ENCODE assay signal across 8 cellular contexts in the genomic region with DNA sequence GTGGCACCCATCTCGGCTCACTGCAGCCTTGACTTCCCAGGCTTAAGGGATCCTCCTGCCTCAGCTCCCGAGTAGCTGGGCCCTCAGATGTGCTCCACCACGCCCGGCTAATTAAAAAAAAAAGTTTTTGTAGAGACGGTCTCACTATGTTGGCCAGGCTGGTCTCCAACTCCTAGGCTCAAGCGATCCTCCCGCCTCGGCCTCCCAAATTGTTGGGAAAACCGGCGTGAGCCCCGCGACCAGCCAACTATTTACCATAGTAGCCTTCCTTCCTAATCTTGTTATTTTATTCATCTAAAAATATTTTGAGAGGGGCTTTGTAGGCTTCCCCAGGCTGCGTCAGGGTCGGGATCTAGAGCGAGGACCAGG. TPM values are rescaled to one million over a fixed set of nuclear protein-coding genes. Genes with fewer than 3 reads are reported as not detected.
DNase-seq lines count a peak whose midpoint lies in the region; ATAC-seq lines count a peak whose summit lies in the region.

No MANE protein-coding gene starts in this region.

- H3K4me3 ChIP-seq in iPS-18c (ENCODE audit: insufficient read depth, low read depth, low read length), result peak overlapping the region; percentile 95

- H3K27ac Mint-ChIP-seq in activated T-helper 2 cell treated with anti-CD3 and anti-CD28 coated beads, Interferon-gamma antibody, Interleukin-2, Interleukin-4, amounts not matched to agents 10 μg/mL and 5 μg/mL and 100 μg/mL, durations not matched to agents 14 hours and 24 hours and 36 hours, result peak overlapping the region; percentile 75
- H3K27ac Mint-ChIP-seq in stimulated activated naive CD8-positive, alpha-beta T cell treated with anti-CD3 and anti-CD28 coated beads, Interleukin-15, amount 100 ng/mL, for 72 hours, result peak overlapping the region; percentile 84 to 94

- no peaks in the 10 kb centered on the region for H3K36me3 Mint-ChIP-seq in activated T-helper 2 cell treated with anti-CD3 and anti-CD28 coated beads, Interferon-gamma antibody, Interleukin-2, Interleukin-4, amounts not matched to agents 10 μg/mL and 5 μg/mL and 100 μg/mL, durations not matched to agents 14 hours and 24 hours and 36 hours (ENCODE audit: low read depth)

- peak overlapping the region; percentile 80 for H3K4me3 Mint-ChIP-seq in activated T-helper 2 cell treated with anti-CD3 and anti-CD28 coated beads, Interferon-gamma antibody, Interleukin-2, Interleukin-4, amounts not matched to agents 10 μg/mL and 5 μg/mL and 100 μg/mL, durations not matched to agents 14 hours and 24 hours and 36 hours (ENCODE audit: low read depth)
- peak overlapping the region; percentile 87 to 91 for H3K4me3 Mint-ChIP-seq in stimulated activated naive CD8-positive, alpha-beta T cell treated with anti-CD3 and anti-CD28 coated beads, Interleukin-15, amount 100 ng/mL, for 72 hours

- intact Hi-C loops in activated T-helper 2 cell treated with anti-CD3 and anti-CD28 coated beads, Interferon-gamma antibody, Interleukin-2, Interleukin-4, amounts not matched to agents 10 μg/mL and 5 μg/mL and 100 μg/mL, durations not matched to agents 14 hours and 24 hours and 36 hours (cut with micrococcal nuclease), result no loop called here

- H3K9me3 ChIP-seq in iPS-18c (ENCODE audit: control insufficient read depth, insufficient read depth, low read length), result no peaks in the 10 kb centered on the region

- no peaks in the 10 kb centered on the region for H3K9me3 Mint-ChIP-seq in activated T-helper 2 cell treated with anti-CD3 and anti-CD28 coated beads, Interferon-gamma antibody, Interleukin-2, Interleukin-4, amounts not matched to agents 10 μg/mL and 5 μg/mL and 100 μg/mL, durations not matched to agents 14 hours and 24 hours and 36 hours
- no peaks in the 10 kb centered on the region for H3K9me3 Mint-ChIP-seq in stimulated activated naive CD8-positive, alpha-beta T cell treated with anti-CD3 and anti-CD28 coated beads, Interleukin-15, amount 100 ng/mL, for 72 hours

- ATAC-seq in stimulated activated naive CD8-positive, alpha-beta T cell treated with anti-CD3 and anti-CD28 coated beads, Interleukin-15, amount 100 ng/mL, for 72 hours, result no peak
- ATAC-seq in HG02973 (IDR thresholded peaks at IDR 0.05; ENCODE audit: unreplicated experiment), result no peak

- no peaks in the 10 kb centered on the region for H3K27me3 Mint-ChIP-seq in activated T-helper 2 cell treated with anti-CD3 and anti-CD28 coated beads, Interferon-gamma antibody, Interleukin-2, Interleukin-4, amounts not matched to agents 10 μg/mL and 5 μg/mL and 100 μg/mL, durations not matched to agents 14 hours and 24 hours and 36 hours (ENCODE audit: low read depth)
- H3K27me3 Mint-ChIP-seq in stimulated activated naive CD8-positive, alpha-beta T cell treated with anti-CD3 and anti-CD28 coated beads, Interleukin-15, amount 100 ng/mL, for 72 hours, result no peaks in the 10 kb centered on the region

- H3K4me1 Mint-ChIP-seq in activated T-helper 2 cell treated with anti-CD3 and anti-CD28 coated beads, Interferon-gamma antibody, Interleukin-2, Interleukin-4, amounts not matched to agents 10 μg/mL and 5 μg/mL and 100 μg/mL, durations not matched to agents 14 hours and 24 hours and 36 hours (ENCODE audit: low read depth), result peaks cover 16% of the 10 kb centered on the region
- peaks cover 45% of the 10 kb centered on the region for H3K4me1 Mint-ChIP-seq in stimulated activated naive CD8-positive, alpha-beta T cell treated with anti-CD3 and anti-CD28 coated beads, Interleukin-15, amount 100 ng/mL, for 72 hours

- DNase-seq in NCI-H82 (lab: John Stamatoyannopoulos, UW), result peak; percentile 40
- no peak for DNase-seq in NCI-H82 treated with DMSO at 0.1 percent for 48 hours (lab: John Stamatoyannopoulos, UW; ENCODE audit: unreplicated experiment)
- no peak for DNase-seq in activated T-helper 2 cell treated with anti-CD3 and anti-CD28 coated beads, Interferon-gamma antibody, Interleukin-2, Interleukin-4, amounts not matched to agents 10 μg/mL and 5 μg/mL and 100 μg/mL, durations not matched to agents 14 hours and 24 hours and 36 hours (ENCODE audit: low spot score)
- DNase-seq in stimulated activated naive CD8-positive, alpha-beta T cell treated with anti-CD3 and anti-CD28 coated beads, Interleukin-15, amount 100 ng/mL, for 72 hours, result no peak
- no peak for DNase-seq in germinal center (ENCODE audit: low spot score)
- DNase-seq in stimulated activated CD4-positive, alpha-beta T cell treated with anti-CD3 and anti-CD28 coated beads, Interleukin-4, amount 100 ng/mL, for 4 hours, result no peak

RNA-seq across cellular contexts. Expression of gene YY1, which starts 25.4 kb away (rescaled TPM):
- 105 TPM in 2 replicates for total RNA-seq in activated T-helper 2 cell treated with anti-CD3 and anti-CD28 coated beads, Interferon-gamma antibody, Interleukin-2, Interleukin-4, amounts not matched to agents 10 μg/mL and 5 μg/mL and 100 μg/mL, durations not matched to agents 14 hours and 24 hours and 36 hours

RNA-seq across cellular contexts. Expression of gene DEGS2, which starts 54.1 kb away (rescaled TPM):
- 0.16 and 0.41 TPM in 2 replicates for total RNA-seq in activated T-helper 2 cell treated with anti-CD3 and anti-CD28 coated beads, Interferon-gamma antibody, Interleukin-2, Interleukin-4, amounts not matched to agents 10 μg/mL and 5 μg/mL and 100 μg/mL, durations not matched to agents 14 hours and 24 hours and 36 hours
